In genomic region chr1:107690491-107690890, GRCh38 we compare ENCODE assay signal across 18 cellular contexts.
"Had no signal": no experiment of that assay in that cellular context is flagged by ENCODE, and none has a peak within 500 bp of the region (broad histone marks: within the 10 kb centered on the region; RNA-seq: fewer than 3 reads in every experiment).

No MANE protein-coding gene starts in this region.

- H3K27ac ChIP-seq: coronary artery, testis, upper lobe of right lung had no signal

- H3K4me3 ChIP-seq: coronary artery, gastroesophageal sphincter, mucosa of descending colon, smooth muscle cell, testis, upper lobe of right lung had no signal

- H3K4me1 ChIP-seq: testis, upper lobe of right lung had no signal

- H3K27me3 ChIP-seq: gastroesophageal sphincter, testis, upper lobe of right lung had no signal

- ATAC-seq: activated CD8-positive, alpha-beta T cell treated with anti-CD3 and anti-CD28 coated beads, Interleukin-2, amount 10 ng/mL, durations not matched to agents 7 days and 5 days; gastroesophageal sphincter; left lobe of liver; naive thymus-derived CD8-positive, alpha-beta T cell; right cardiac atrium; upper lobe of right lung had no signal

- H3K36me3 ChIP-seq: gastroesophageal sphincter, upper lobe of right lung had no signal

- DNase-seq: activated B cell treated with CpG ODN at 0.5 μM for 24 hours; activated CD4-positive, alpha-beta T cell treated with anti-CD3 and anti-CD28 coated beads for 48 hours; activated CD8-positive, alpha-beta memory T cell treated with anti-CD3 and anti-CD28 coated beads, Interleukin-2, amount 50 U/mL, for 4 hours; activated CD8-positive, alpha-beta T cell treated with anti-CD3 and anti-CD28 coated beads, Interleukin-2, amount 10 ng/mL, durations not matched to agents 7 days and 5 days; activated effector memory CD4-positive, alpha-beta T cell treated with anti-CD3 and anti-CD28 coated beads, Interleukin-2, amount 50 U/mL, for 16 hours; activated T-cell treated with anti-CD3 and anti-CD28 coated beads, Interleukin-2, amount 50 U/mL, for 48 hours; effector CD8-positive, alpha-beta T cell; islet precursor cell; mucosa of descending colon; naive thymus-derived CD8-positive, alpha-beta T cell; nucleus accumbens; right cardiac atrium; testis; upper lobe of right lung had no signal

- H3K9me3 ChIP-seq: gastroesophageal sphincter, mucosa of descending colon, testis, upper lobe of right lung had no signal
